22 cellular contexts compared by ENCODE assay signal in the genomic region with DNA sequence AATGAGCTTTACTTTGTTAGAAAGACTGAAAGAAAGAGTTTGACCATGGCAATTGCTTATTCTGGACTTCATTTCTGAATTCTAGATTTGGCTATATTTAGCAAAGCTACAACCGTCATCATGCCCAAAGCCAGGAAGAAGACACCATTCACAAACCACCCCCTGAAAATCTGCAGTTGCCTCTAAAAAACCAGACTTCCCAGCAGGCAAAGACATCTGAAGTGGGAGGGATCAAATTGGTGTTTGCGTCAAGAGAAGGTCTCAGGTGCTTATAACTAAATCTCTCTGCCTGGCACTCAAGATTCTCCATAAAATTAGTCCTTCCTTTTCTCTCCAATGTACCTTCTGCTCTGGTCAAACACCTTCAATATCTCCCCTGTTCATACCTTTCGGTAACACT. TPM values are rescaled to one million over a fixed set of nuclear protein-coding genes. Genes with fewer than 3 reads are reported as not detected.
DNase-seq lines count a peak whose midpoint lies in the region; ATAC-seq, FAIRE-seq and TF ChIP-seq lines count a peak whose summit lies in the region.
"Had no signal": no experiment of that assay in that cellular context is flagged by ENCODE, and none has a peak within 500 bp of the region (broad histone marks: within the 10 kb centered on the region; RNA-seq: fewer than 3 reads in every experiment).

No MANE protein-coding gene starts in this region.

- H3K4me2 ChIP-seq in Loucy (ENCODE audit: low read depth, low read length, poor library complexity, severe bottlenecking) (peak overlapping the region; percentile 87), GM12878 (ENCODE audit: control insufficient read depth, insufficient read depth) (peak overlapping the region; percentile 73)

- no peak for TF ChIP-seq RAD21 in GM12878 (IDR thresholded peaks at IDR 0.05; ENCODE audit: insufficient read depth, low read depth, low read length)

- DNase-seq in activated naive CD4-positive, alpha-beta T cell treated with anti-CD3 and anti-CD28 coated beads, Interleukin-2, amount 10 ng/mL, durations not matched to agents 7 days and 5 days, result no peak
- DNase-seq in activated naive CD4-positive, alpha-beta T cell treated with anti-CD3 and anti-CD28 coated beads, Interleukin-2, amount 50 U/mL, for 72 hours (ENCODE audit: low spot score in 2 of 2), result no peak
- no peak for DNase-seq in GM12878 (ENCODE audit: low read depth, low spot score)
- no peak for DNase-seq in stimulated activated effector memory CD8-positive, alpha-beta T cell treated with anti-CD3 and anti-CD28 coated beads, Interleukin-12 subunit alpha, Interleukin-12 subunit beta, amount 100 ng/mL, for 72 hours (ENCODE audit: low spot score in 2 of 2)
- no peak for DNase-seq in ecto neural progenitor cell (ENCODE audit: low spot score)
- DNase-seq: activated naive CD4-positive, alpha-beta T cell treated with anti-CD3 and anti-CD28 coated beads, Interleukin-2, amount 50 U/mL, for 16 hours; esophagus squamous epithelium; gastrocnemius medialis; islet precursor cell; NCI-H1092; NCI-H1930; NCI-H345; NCI-H774 had no signal

- no peak overlapping the region; the same call in 1 of the 2 replicates for H3K27ac ChIP-seq in GM12878 (ENCODE audit: control insufficient read depth, insufficient read depth)
- H3K27ac ChIP-seq: esophagus squamous epithelium, HL-60, suprapubic skin had no signal

- RAD21 ChIA-PET in GM12878 (lab: Charles Lee; ENCODE audit: unreplicated experiment), result interaction anchor here (0.7 to 2.2 kb wide), 4 partner anchors 9 to 261 kb away, joined by 3 to 9 read pairs (median 6); no protein-coding TSS in a partner anchor

- H3K36me3 ChIP-seq in Loucy (ENCODE audit: insufficient read depth, low read length), result no peaks in the 10 kb centered on the region
- 0 out of 4 replicates have a peak, but pooled peaks cover 0 to 6% of the 10 kb centered on the region in 2 experiments for H3K36me3 ChIP-seq in GM12878 (ENCODE audit: control insufficient read depth in 2 of 2, insufficient read depth in 2 of 2, low read length in 1 of 2)
- H3K36me3 ChIP-seq: gastrocnemius medialis, suprapubic skin had no signal

- H4K20me1 ChIP-seq in Loucy (ENCODE audit: insufficient read depth, low read length, poor library complexity, severe bottlenecking), result peaks cover 81% of the 10 kb centered on the region
- no peaks in the 10 kb centered on the region for H4K20me1 ChIP-seq in GM12878 (ENCODE audit: control insufficient read depth, insufficient read depth)

- no peak for FAIRE-seq in GM12878 (lab: Jason Lieb, UNC)
- FAIRE-seq: GM19239, HepG2 had no signal

- TF ChIP-seq POLR2A in GM12878 (IDR thresholded peaks at IDR 0.05; ENCODE audit: low read depth, low read length), result no peak

- no TSS peak for BruUV-seq in GM12878 (replicated peaks; lab: Mats Ljungman, UMichigan)

- in situ Hi-C loops in GM12878 (cut with MboI), result no loop called here

- H3K9me3 ChIP-seq in Loucy (ENCODE audit: insufficient read depth, low read depth, low read length) (no peaks in the 10 kb centered on the region), GM12878 (replicated peaks; ENCODE audit: control insufficient read depth, insufficient read depth, low read length) (no peaks in the 10 kb centered on the region)
- H3K9me3 ChIP-seq: esophagus squamous epithelium, gastrocnemius medialis, suprapubic skin had no signal

- SMC1A ChIA-PET in GM12878 (lab: Charles Lee; ENCODE audit: uncharacterized antibody, unreplicated experiment), result interaction anchor here (0.7 to 2.8 kb wide), 8 partner anchors 9 to 252 kb away, joined by 3 to 9 read pairs (median 4); no protein-coding TSS in a partner anchor

- no peak for TF ChIP-seq EP300 in GM12878 (IDR thresholded peaks at IDR 0.05; ENCODE audit: borderline replicate concordance in 1 of 2, control insufficient read depth in 1 of 2, low read depth in 2 of 2, low read length in 2 of 2)

- WGBS in GM12878 (ENCODE audit: insufficient coverage, insufficient replicate concordance, low lambda C conversion rate, missing lambda C conversion rate), result 76% methylated on average over 3 of the region's 3 CpGs

- no peaks in the 10 kb centered on the region for H3F3A ChIP-seq in Loucy (ENCODE audit: low read depth)

- no peaks in the 10 kb centered on the region for H3K9me3 Mint-ChIP-seq in activated naive CD4-positive, alpha-beta T cell treated with anti-CD3 and anti-CD28 coated beads, Interleukin-2, amount 10 ng/mL, durations not matched to agents 7 days and 5 days
- H3K9me3 Mint-ChIP-seq in activated naive CD4-positive, alpha-beta T cell treated with anti-CD3 and anti-CD28 coated beads, Interleukin-2, amount 50 U/mL, for 72 hours, result peaks cover 0 to 4% of the 10 kb centered on the region in 2 donors
- H3K9me3 Mint-ChIP-seq in stimulated activated effector memory CD8-positive, alpha-beta T cell treated with anti-CD3 and anti-CD28 coated beads, Interleukin-12 subunit alpha, Interleukin-12 subunit beta, amount 100 ng/mL, for 72 hours, result no peaks in the 10 kb centered on the region

- H3K79me2 ChIP-seq in Loucy (ENCODE audit: insufficient read depth, low read length), result peaks cover 99% of the 10 kb centered on the region
- H3K79me2 ChIP-seq in GM12878 (ENCODE audit: control insufficient read depth, insufficient read depth, low read length), result peaks cover 64% of the 10 kb centered on the region

- H3K4me1 ChIP-seq in Loucy (ENCODE audit: insufficient read depth, low read length, poor library complexity, severe bottlenecking) (peaks cover 69% of the 10 kb centered on the region), GM12878 (ENCODE audit: control insufficient read depth, insufficient read depth, low read length) (peaks cover 12% of the 10 kb centered on the region)

- TF ChIP-seq CTCF in Loucy (conservative IDR thresholded peaks at IDR 0.05; ENCODE audit: low read length) (no peak), GM12878 (IDR thresholded peaks at IDR 0.05 in 2 of 3, conservative IDR thresholded peaks at IDR 0.05 in 1 of 3; ENCODE audit: control insufficient read depth in 2 of 3, extremely low read depth in 1 of 3, insufficient read depth in 1 of 3, low read depth in 3 of 3, low read length in 3 of 3) (no peak)

- CTCF ChIA-PET in activated naive CD4-positive, alpha-beta T cell treated with anti-CD3 and anti-CD28 coated beads, Interleukin-2, amount 10 ng/mL, durations not matched to agents 7 days and 5 days (lab: Charles Lee), result interaction anchor here (0.6 to 2.0 kb wide), 2 partner anchors 72 to 1113 kb away, joined by 3 to 7 read pairs; no protein-coding TSS in a partner anchor
- CTCF ChIA-PET in GM12878 (lab: Yijun Ruan, JAX), result interaction anchor here (0.9 to 4.0 kb wide), 6 partner anchors 9 to 86 kb away, joined by 3 to 25 read pairs (median 12); no protein-coding TSS in a partner anchor

- H3K9me2 ChIP-seq in Loucy (replicated peaks; ENCODE audit: low read depth, low read length), result no peaks in the 10 kb centered on the region

- H3K4me3 ChIP-seq in Loucy (ENCODE audit: low read length, poor library complexity, severe bottlenecking) (peak overlapping the region; percentile 81), GM12878 (0 out of 2 replicates have a peak overlapping the region, but pooled peaks have one; percentile 39)
- H3K4me3 ChIP-seq: esophagus squamous epithelium, gastrocnemius medialis, suprapubic skin had no signal

- H3K36me3 Mint-ChIP-seq in activated naive CD4-positive, alpha-beta T cell treated with anti-CD3 and anti-CD28 coated beads, Interleukin-2, amount 10 ng/mL, durations not matched to agents 7 days and 5 days, result peaks cover 68% of the 10 kb centered on the region
- H3K36me3 Mint-ChIP-seq in activated naive CD4-positive, alpha-beta T cell treated with anti-CD3 and anti-CD28 coated beads, Interleukin-2, amount 50 U/mL, for 72 hours, result peaks cover 37 to 62% of the 10 kb centered on the region in 2 donors
- H3K36me3 Mint-ChIP-seq in stimulated activated effector memory CD8-positive, alpha-beta T cell treated with anti-CD3 and anti-CD28 coated beads, Interleukin-12 subunit alpha, Interleukin-12 subunit beta, amount 100 ng/mL, for 72 hours, result peaks cover 45% of the 10 kb centered on the region

- H2AFZ ChIP-seq in Loucy (ENCODE audit: low read length) (no peak overlapping the region), GM12878 (ENCODE audit: control insufficient read depth, low read depth, low read length) (no peak overlapping the region)

- POLR2A ChIA-PET in GM12878 (lab: Charles Lee), result interaction anchor here (0.7 to 1.8 kb wide), 3 partner anchors 10 to 55 kb away, joined by 3 to 4 read pairs (median 4); no protein-coding TSS in a partner anchor

- peak overlapping the region; percentile 52 for H3K27ac Mint-ChIP-seq in activated naive CD4-positive, alpha-beta T cell treated with anti-CD3 and anti-CD28 coated beads, Interleukin-2, amount 10 ng/mL, durations not matched to agents 7 days and 5 days
- H3K27ac Mint-ChIP-seq in activated naive CD4-positive, alpha-beta T cell treated with anti-CD3 and anti-CD28 coated beads, Interleukin-2, amount 50 U/mL, for 72 hours, result peak overlapping the region in 1 of 2 donors; percentile 66
- peak overlapping the region; percentile 84 for H3K27ac Mint-ChIP-seq in stimulated activated effector memory CD8-positive, alpha-beta T cell treated with anti-CD3 and anti-CD28 coated beads, Interleukin-12 subunit alpha, Interleukin-12 subunit beta, amount 100 ng/mL, for 72 hours

- H3K4me3 Mint-ChIP-seq in activated naive CD4-positive, alpha-beta T cell treated with anti-CD3 and anti-CD28 coated beads, Interleukin-2, amount 10 ng/mL, durations not matched to agents 7 days and 5 days, result no peak overlapping the region
- peak overlapping the region; percentile 89 for H3K4me3 Mint-ChIP-seq in stimulated activated effector memory CD8-positive, alpha-beta T cell treated with anti-CD3 and anti-CD28 coated beads, Interleukin-12 subunit alpha, Interleukin-12 subunit beta, amount 100 ng/mL, for 72 hours

- H3K27me3 Mint-ChIP-seq in activated naive CD4-positive, alpha-beta T cell treated with anti-CD3 and anti-CD28 coated beads, Interleukin-2, amount 10 ng/mL, durations not matched to agents 7 days and 5 days, result no peaks in the 10 kb centered on the region

- H3K4me1 Mint-ChIP-seq in activated naive CD4-positive, alpha-beta T cell treated with anti-CD3 and anti-CD28 coated beads, Interleukin-2, amount 10 ng/mL, durations not matched to agents 7 days and 5 days, result peaks cover 64% of the 10 kb centered on the region
- peaks cover 67% of the 10 kb centered on the region for H3K4me1 Mint-ChIP-seq in stimulated activated effector memory CD8-positive, alpha-beta T cell treated with anti-CD3 and anti-CD28 coated beads, Interleukin-12 subunit alpha, Interleukin-12 subunit beta, amount 100 ng/mL, for 72 hours

- H3K27me3 ChIP-seq in Loucy (ENCODE audit: insufficient read depth, low read length, poor library complexity, severe bottlenecking) (no peaks in the 10 kb centered on the region), GM12878 (replicated peaks in 1 of 2; ENCODE audit: control insufficient read depth in 2 of 2, insufficient read depth in 2 of 2, low read length in 1 of 2) (no peaks in the 10 kb centered on the region)
- H3K27me3 ChIP-seq: esophagus squamous epithelium, gastrocnemius medialis, suprapubic skin had no signal

- intact Hi-C loops in GM12878 (cut with micrococcal nuclease; ENCODE audit: unreplicated experiment), result no loop called here

- peak overlapping the region; percentile 94 for H3K9ac ChIP-seq in Loucy (ENCODE audit: low read depth, low read length, poor library complexity, severe bottlenecking)
- H3K9ac ChIP-seq in GM12878 (ENCODE audit: control insufficient read depth, insufficient read depth, low read length), result no peak overlapping the region

- ATAC-seq in activated naive CD4-positive, alpha-beta T cell treated with anti-CD3 and anti-CD28 coated beads, Interleukin-2, amount 50 U/mL, for 72 hours, result no peak
- ATAC-seq in GM12878 (no peak), HG03439 (IDR thresholded peaks at IDR 0.05; ENCODE audit: unreplicated experiment) (no peak), HG03469 (IDR thresholded peaks at IDR 0.05; ENCODE audit: unreplicated experiment) (no peak)
- ATAC-seq in stimulated activated effector memory CD8-positive, alpha-beta T cell treated with anti-CD3 and anti-CD28 coated beads, Interleukin-12 subunit alpha, Interleukin-12 subunit beta, amount 100 ng/mL, for 72 hours, result no peak
- ATAC-seq: activated CD4-positive, CD25-positive, alpha-beta regulatory T cell treated with anti-CD3 and anti-CD28 coated beads, Interleukin-2, amount 50 U/mL, for 24 hours; gastrocnemius medialis; HepG2; Right ventricle myocardium inferior had no signal

RNA-seq across cellular contexts. Expression of a gene that starts 5.6 kb away (rescaled TPM):
- 100 to 1,000 TPM; 129 to 137 TPM for total RNA-seq in activated naive CD4-positive, alpha-beta T cell treated with anti-CD3 and anti-CD28 coated beads, Interleukin-2, amount 50 U/mL, for 72 hours
- 99.3 and 101 TPM in 2 replicates for total RNA-seq in GM12878 (2013; cell fraction: nucleolus; rRNA removed)
- 24.5 and 26.0 TPM in 2 replicates for total RNA-seq in GM12878 (2014; rRNA removed)
- 15.0 and 15.4 TPM in 2 replicates for total RNA-seq in GM12878 (2014; rRNA removed; fragmentation: Illumina TruSeq; extraction: Trizol)
- total RNA-seq in GM12878 (2021), result 32.9 and 35.0 TPM in 2 replicates
- polyA plus RNA-seq in GM12878 (2011; ENCODE audit: low read depth), result 8.7 TPM
- polyA plus RNA-seq in GM12878 (2011; rRNA removed), result 10.3 and 12.0 TPM in 2 replicates
- polyA plus RNA-seq in GM12878 (2011; cell fraction: cytosol; rRNA removed), result 9.9 and 13.4 TPM in 2 replicates
- 18.1 and 24.2 TPM in 2 replicates for polyA plus RNA-seq in GM12878 (2011; cell fraction: nucleus; rRNA removed)
- 13.3 and 15.6 TPM in 2 replicates for polyA plus RNA-seq in GM12878 (2012)
- polyA plus RNA-seq in GM12878 (2014; fragmentation: Illumina TruSeq; extraction: Trizol), result 17.6 and 18.1 TPM in 2 replicates
- 1 to 10 TPM; 2.9 to 8.0 TPM for polyA plus RNA-seq in GM12878 (2014; fragmentation: Nextera tagmentation; extraction: Ambion mirVana)
- polyA plus RNA-seq in GM12878 (2014; rRNA removed), result 16.9 and 21.0 TPM in 2 replicates
- polyA plus RNA-seq in GM12878 (2016; fragmentation: Nextera tagmentation; extraction: Ambion mirVana), result 10 to 100 TPM; 30.7 to 41.4 TPM
- 19.1 and 24.8 TPM in 2 replicates for polyA minus RNA-seq in GM12878 (2011; rRNA and poly(A)+ RNA removed)
- 12.2 and 13.6 TPM in 2 replicates for polyA minus RNA-seq in GM12878 (2011; cell fraction: cytosol; rRNA and poly(A)+ RNA removed)
- polyA minus RNA-seq in GM12878 (2011; cell fraction: nucleus; rRNA and poly(A)+ RNA removed), result 25.9 and 39.5 TPM in 2 replicates
